In the genomic region with DNA sequence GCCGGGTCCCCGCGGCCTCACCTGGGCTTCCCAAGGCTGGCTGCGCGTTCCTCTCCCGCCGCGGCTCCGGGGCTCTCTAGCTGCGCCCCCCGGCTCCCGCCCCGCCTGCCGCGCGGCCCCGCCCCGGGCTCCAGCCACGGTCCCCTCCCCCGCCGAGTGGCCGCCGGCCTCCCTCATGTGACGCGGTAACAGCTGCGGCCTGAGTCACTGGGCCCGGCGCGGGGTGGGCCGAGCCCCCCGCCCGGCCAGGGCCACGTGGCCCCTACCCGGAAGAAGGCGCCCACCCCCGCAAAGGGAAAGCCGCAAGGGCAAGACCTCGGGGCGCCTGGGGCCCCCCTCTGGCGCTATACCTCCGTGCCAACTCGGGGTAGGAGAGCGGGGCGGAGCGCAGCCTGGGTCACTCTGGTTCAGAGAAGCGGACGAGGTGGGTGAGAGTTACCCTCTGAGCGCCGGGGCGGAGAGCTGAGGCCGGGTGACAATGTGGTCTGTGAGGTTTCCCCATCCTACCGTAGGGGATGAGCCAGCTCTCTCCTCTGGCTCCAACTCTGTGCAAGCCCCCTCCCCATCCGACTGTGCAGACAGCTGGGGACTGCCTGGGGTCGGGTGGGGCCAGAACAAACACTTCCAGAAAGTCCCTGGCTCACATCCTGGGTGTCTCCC, we compare ENCODE assay signal across 8 cellular contexts. TPM values are rescaled to one million over a fixed set of nuclear protein-coding genes. Genes with fewer than 3 reads are reported as not detected.
DNase-seq lines count a peak whose midpoint lies in the region; ATAC-seq, FAIRE-seq and TF ChIP-seq lines count a peak whose summit lies in the region.

CD63 (minus strand) TSS at position 78 of the 660 bp plus-strand sequence. CDS start 668 bp downstream, outside the sequence.

- H3K18ac ChIP-seq in H1 (ENCODE audit: extremely low read depth, low read length): peak within 1 kb of the TSS; percentile 91
- H3K18ac ChIP-seq in mesenchymal stem cell (ENCODE audit: low read depth in 1 of 2, low read length in 2 of 2): peak within 1 kb of the TSS; percentile 96 to 99

- H2AFZ ChIP-seq in H1 (ENCODE audit: low read length) (no peak within 1 kb of the TSS), mesenchymal stem cell (ENCODE audit: low read depth, low read length) (no peak within 1 kb of the TSS)

- H3K9me3 ChIP-seq in H1 (ENCODE audit: insufficient read depth in 2 of 2, low read depth in 1 of 2, low read length in 1 of 2) (no peaks in the 10 kb centered on the region), mesenchymal stem cell (ENCODE audit: control insufficient read depth, low read length) (no peaks in the 10 kb centered on the region)

- H3K14ac ChIP-seq in H1 (ENCODE audit: insufficient read length) (peak within 1 kb of the TSS; percentile 89), mesenchymal stem cell (ENCODE audit: low read length in 2 of 2) (peak within 1 kb of the TSS in 1 of 2 experiments; percentile 96)

- DNase-seq in Ammon's horn (ENCODE audit: low spot score) (peak; percentile 91), NCI-H526 treated with DMSO at 0.1 percent for 48 hours (lab: John Stamatoyannopoulos, UW) (peak; percentile 55), H1 (ENCODE audit: low read depth in 1 of 2, low spot score in 2 of 2) (peak in 1 of 2 experiments; percentile 85), mesenchymal stem cell (peak; percentile 91)
- DNase-seq in stimulated activated CD8-positive, alpha-beta memory T cell treated with anti-CD3 and anti-CD28 coated beads, Interleukin-12 subunit alpha, Interleukin-12 subunit beta, amount 100 ng/mL, for 4 hours (ENCODE audit: low read depth): peak; percentile 69

- WGBS in H1 (ENCODE audit: extremely low coverage in 1 of 2, insufficient coverage in 1 of 2, insufficient read length in 1 of 2, insufficient replicate concordance in 2 of 2, low coverage in 1 of 2, low lambda C conversion rate in 2 of 2, missing lambda C conversion rate in 1 of 2), 2 experiments: 0% methylated on average over 23 of the region's 54 CpGs; no CpG with 5 or more reads in 1 of the 2 experiments
- under 1% methylated on average over 44 of the region's 54 CpGs for WGBS in mesenchymal stem cell

- H4K20me1 ChIP-seq in H1 (replicated peaks in 1 of 2; ENCODE audit: control insufficient read depth in 1 of 2, insufficient read depth in 2 of 2, low read length in 2 of 2): peaks cover 0 to 4% of the 10 kb centered on the region in 2 experiments

- H3K27ac ChIP-seq in H1 (ENCODE audit: low read depth, low read length) (peak within 1 kb of the TSS; percentile 68; the same call in 1 of the 2 replicates), mesenchymal stem cell (ENCODE audit: low read length, poor library complexity, severe bottlenecking) (peak within 1 kb of the TSS; percentile 100)

- ATAC-seq in GM18873 (IDR thresholded peaks at IDR 0.05; ENCODE audit: low FRiP score, unreplicated experiment) (peak; percentile 43), HG03103 (IDR thresholded peaks at IDR 0.05; ENCODE audit: low read depth, unreplicated experiment) (peak; percentile 48)

- H2BK12ac ChIP-seq in H1 (ENCODE audit: low read depth, low read length) (peak within 1 kb of the TSS; percentile 68; the same call in 1 of the 2 replicates), mesenchymal stem cell (ENCODE audit: low read length in 2 of 2) (peak within 1 kb of the TSS; percentile 80 to 96)

- H3K27me3 ChIP-seq in H1 (replicated peaks in 1 of 4; ENCODE audit: control insufficient read depth in 3 of 4, extremely low read depth in 1 of 4, insufficient read depth in 3 of 4, low read length in 3 of 4) (no peaks in the 10 kb centered on the region), mesenchymal stem cell (ENCODE audit: control insufficient read depth in 1 of 2, insufficient read depth in 1 of 2, low read length in 2 of 2) (no peaks in the 10 kb centered on the region)

- H2BK120ac ChIP-seq in H1 (replicated peaks; ENCODE audit: low read depth, low read length) (peak within 1 kb of the TSS; percentile 45), mesenchymal stem cell (ENCODE audit: low read depth, low read length) (peak within 1 kb of the TSS; percentile 96)

- peak within 1 kb of the TSS; percentile 70 for H4K8ac ChIP-seq in H1 (ENCODE audit: extremely low read depth, insufficient read depth, low read length)
- H4K8ac ChIP-seq in mesenchymal stem cell (ENCODE audit: low read length): peak within 1 kb of the TSS; percentile 96

- 0 out of 3 replicates have a peak, but pooled peaks of 1 of the 2 experiments have one; percentile 7 for TF ChIP-seq EP300 in H1 (IDR thresholded peaks at IDR 0.05; ENCODE audit: borderline replicate concordance in 1 of 2, low read depth in 2 of 2, low read length in 2 of 2)

- H3K79me2 ChIP-seq in H1 (ENCODE audit: control insufficient read depth in 1 of 2, insufficient read depth in 2 of 2, low read length in 2 of 2): peaks cover 0 to 17% of the 10 kb centered on the region in 2 experiments; a peak in 2 of 4 replicates

- H3K79me1 ChIP-seq in H1 (ENCODE audit: low read depth, low read length) (peaks cover 5% of the 10 kb centered on the region; the same call in 1 of the 2 replicates), mesenchymal stem cell (replicated peaks; ENCODE audit: low read length, poor library complexity, severe bottlenecking) (peaks cover 15% of the 10 kb centered on the region)

- no peak for TF ChIP-seq RAD21 in H1 (IDR thresholded peaks at IDR 0.05 in 1 of 2, conservative IDR thresholded peaks at IDR 0.05 in 1 of 2; ENCODE audit: low read depth in 2 of 2, low read length in 2 of 2)

- FAIRE-seq in H1 (lab: Jason Lieb, UNC): no peak

- H3K23ac ChIP-seq in H1 (ENCODE audit: insufficient read length) (no peak within 1 kb of the TSS), mesenchymal stem cell (ENCODE audit: low read length in 2 of 2) (peak within 1 kb of the TSS in 1 of 2 experiments; percentile 96)

- TF ChIP-seq POLR2A in H1 (IDR thresholded peaks at IDR 0.05; ENCODE audit: control extremely low read depth in 1 of 2, low read depth in 2 of 2, low read length in 2 of 2): peak; percentile 57 to 74; a peak in 2 of 3 replicates

- peaks cover 0 to 12% (median 10%) of the 10 kb centered on the region in 4 experiments; a peak in 6 of 7 replicates for H3K4me1 ChIP-seq in H1 (replicated peaks in 1 of 4; ENCODE audit: control insufficient read depth in 3 of 4, insufficient read depth in 4 of 4, low read length in 3 of 4)
- H3K4me1 ChIP-seq in mesenchymal stem cell (ENCODE audit: control insufficient read depth, insufficient read depth, low read depth, low read length): peaks cover 34% of the 10 kb centered on the region

- no peak within 1 kb of the TSS for H2BK20ac ChIP-seq in H1 (ENCODE audit: low read length)

- H4K91ac ChIP-seq in H1 (replicated peaks; ENCODE audit: insufficient read length, low read length): peak within 1 kb of the TSS; percentile 69
- peak within 1 kb of the TSS; percentile 99 for H4K91ac ChIP-seq in mesenchymal stem cell (ENCODE audit: low read length)

- peak within 1 kb of the TSS; percentile 66 for H3K56ac ChIP-seq in H1 (replicated peaks; ENCODE audit: insufficient read length, low read depth, low read length)

- H3K9ac ChIP-seq in H1 (replicated peaks in 1 of 4; ENCODE audit: extremely low read depth in 1 of 4, low read depth in 3 of 4, low read length in 3 of 4) (peak within 1 kb of the TSS; percentile 75 to 86 (median 76)), mesenchymal stem cell (ENCODE audit: low read length) (peak within 1 kb of the TSS; percentile 95)

- H2BK5ac ChIP-seq in H1 (ENCODE audit: low read depth, low read length): peak within 1 kb of the TSS; percentile 77; the same call in 1 of the 2 replicates
- peak within 1 kb of the TSS; percentile 96 for H2BK5ac ChIP-seq in mesenchymal stem cell (ENCODE audit: low read depth, low read length, poor library complexity, severe bottlenecking)

- H3K36me3 ChIP-seq in H1 (ENCODE audit: control insufficient read depth in 2 of 4, insufficient read depth in 4 of 4, low read length in 3 of 4): peaks cover 6 to 26% (median 13%) of the 10 kb centered on the region in 4 experiments; a peak in 5 of 8 replicates
- peaks cover 35 to 41% of the 10 kb centered on the region in 2 experiments for H3K36me3 ChIP-seq in mesenchymal stem cell (ENCODE audit: control insufficient read depth in 1 of 2, insufficient read depth in 2 of 2, low read depth in 1 of 2, low read length in 2 of 2)

- CTCF ChIA-PET in activated CD8-positive, alpha-beta memory T cell treated with anti-CD3 and anti-CD28 coated beads for 36 hours (lab: Charles Lee): interaction anchor here (1.1 to 4.7 kb wide), 7 partner anchors 8 to 72 kb away, joined by 4 to 38 read pairs (median 5); partner anchors contain the start of genes BLOC1S1 and RDH5
- CTCF ChIA-PET in H1 (lab: Charles Lee; ENCODE audit: partially characterized antibody): interaction anchor here (0.8 to 2.7 kb wide), 16 partner anchors 9 to 119 kb away, joined by 3 to 34 read pairs (median 4); partner anchors contain the start of genes BLOC1S1, ITGA7, ORMDL2 and RDH5

- POLR2A ChIA-PET in activated CD8-positive, alpha-beta memory T cell treated with anti-CD3 and anti-CD28 coated beads for 36 hours (lab: Charles Lee): interaction anchor here (0.7 to 2.0 kb wide), 12 partner anchors 9 to 316 kb away, joined by 3 to 10 read pairs (median 4); partner anchors contain the start of genes BLOC1S1, DNAJC14, ORMDL2 and PYM1
- POLR2A ChIA-PET in H1 (lab: Charles Lee; ENCODE audit: partially characterized antibody): interaction anchor here (0.9 to 34.1 kb wide), 16 partner anchors 9 to 375 kb away, joined by 3 to 809 read pairs (median 8); partner anchors contain the start of genes BLOC1S1, DNAJC14, ITGA7 and ORMDL2

- peak within 1 kb of the TSS; percentile 82 for H4K5ac ChIP-seq in H1 (ENCODE audit: insufficient read length, low read depth, low read length)

- no peak within 1 kb of the TSS for H2AK5ac ChIP-seq in H1 (ENCODE audit: low read depth, low read length)
- H2AK5ac ChIP-seq in mesenchymal stem cell (ENCODE audit: low read length, severe bottlenecking): peak within 1 kb of the TSS; percentile 75

- H2BK15ac ChIP-seq in H1 (ENCODE audit: low read length) (peak within 1 kb of the TSS; percentile 65), mesenchymal stem cell (ENCODE audit: low read depth, poor library complexity, severe bottlenecking) (peak within 1 kb of the TSS; percentile 71)

- H3K4ac ChIP-seq in H1 (replicated peaks; ENCODE audit: insufficient read length, low read depth, low read length) (peak within 1 kb of the TSS; percentile 94), mesenchymal stem cell (ENCODE audit: low read depth in 1 of 2, low read length in 2 of 2) (peak within 1 kb of the TSS; percentile 88 to 100)

- H3K4me3 ChIP-seq in H1 (ENCODE audit: extremely low read depth in 1 of 4, insufficient read depth in 2 of 4, low read depth in 3 of 4, low read length in 4 of 4) (peak within 1 kb of the TSS; percentile 54 to 93 (median 90)), mesenchymal stem cell (ENCODE audit: insufficient read depth in 1 of 2, low read depth in 1 of 2, low read length in 2 of 2) (peak within 1 kb of the TSS; percentile 94 to 95)

- no peak for TF ChIP-seq CTCF in H1 (IDR thresholded peaks at IDR 0.05; ENCODE audit: control extremely low read depth in 1 of 3, insufficient read depth in 1 of 3, low read depth in 1 of 3, low read length in 3 of 3)

- H3K4me2 ChIP-seq in H1 (ENCODE audit: insufficient read depth in 1 of 2, low read depth in 2 of 2, low read length in 2 of 2) (peak within 1 kb of the TSS; percentile 82 to 92), mesenchymal stem cell (ENCODE audit: low read length, poor library complexity, severe bottlenecking) (peak within 1 kb of the TSS; percentile 95)

- H3K23me2 ChIP-seq in H1 (ENCODE audit: low read depth, low read length): peaks cover 15% of the 10 kb centered on the region

RNA-seq across cellular contexts. Expression of gene CD63, which starts in this region (rescaled TPM):
- 100 to 1,000 TPM; 190 to 193 TPM for total RNA-seq in activated CD8-positive, alpha-beta memory T cell treated with anti-CD3 and anti-CD28 coated beads for 36 hours
- total RNA-seq in H1 (2021; fragmentation: NEBNext Ultra II Directional; extraction: Animal tissue kit (Norgen Biotek cat#: 25700)): 440 and 460 TPM in 2 replicates
- polyA plus RNA-seq in H1 (2011; rRNA removed): 525 and 526 TPM in 2 replicates
- 544 TPM for polyA plus RNA-seq in H1 (2011; cell fraction: cytosol; rRNA removed)
- polyA plus RNA-seq in H1 (2011; cell fraction: nucleus; rRNA removed): 196 TPM
- polyA plus RNA-seq in H1 (2012, experiment 1 of 2): 431 to 625 TPM (median 595 TPM) in 4 replicates
- 1,065 TPM for polyA plus RNA-seq in H1 (2012, experiment 2 of 2)
- 1,099 TPM for polyA plus RNA-seq in H1 (2013, experiment 1 of 2)
- 1,353 TPM for polyA plus RNA-seq in H1 (2013, experiment 2 of 2)
- 146 and 194 TPM in 2 replicates for polyA minus RNA-seq in H1 (2011; rRNA and poly(A)+ RNA removed)
- polyA minus RNA-seq in H1 (2011; cell fraction: cytosol; rRNA and poly(A)+ RNA removed): 119 TPM
- 71.1 TPM for polyA minus RNA-seq in H1 (2011; cell fraction: nucleus; rRNA and poly(A)+ RNA removed)
- polyA plus RNA-seq in mesenchymal stem cell (2013, experiment 1 of 2): 3,698 TPM
- 3,754 TPM for polyA plus RNA-seq in mesenchymal stem cell (2013, experiment 2 of 2)
